In genomic region chr5:119333421-119333851, GRCh38 we compare ENCODE assay signal across 10 cellular contexts. TPM values are rescaled to one million over a fixed set of nuclear protein-coding genes. Genes with fewer than 3 reads are reported as not detected.
DNase-seq lines count a peak whose midpoint lies in the region; ATAC-seq and TF ChIP-seq lines count a peak whose summit lies in the region.
"Had no signal": no experiment of that assay in that cellular context is flagged by ENCODE, and none has a peak within 500 bp of the region (broad histone marks: within the 10 kb centered on the region; RNA-seq: fewer than 3 reads in every experiment).

No MANE protein-coding gene starts in this region.

- no peaks in the 10 kb centered on the region for H3K36me3 ChIP-seq in CD4-positive, CD25-positive, alpha-beta regulatory T cell (ENCODE audit: control insufficient read depth, insufficient read depth, low read length)
- H3K36me3 ChIP-seq in duodenal mucosa (ENCODE audit: control insufficient read depth in 1 of 2, insufficient read depth in 2 of 2, low read length in 2 of 2), result no peaks in the 10 kb centered on the region
- no peaks in the 10 kb centered on the region for H3K36me3 ChIP-seq in gastrocnemius medialis
- H3K36me3 ChIP-seq: HAP-1, pancreas had no signal

- DNase-seq in CD4-positive, CD25-positive, alpha-beta regulatory T cell, result no peak
- DNase-seq in gastrocnemius medialis (no peak), GM13977 (ENCODE audit: low spot score) (no peak), kidney glomerular epithelial cell (lab: John Stamatoyannopoulos, UW) (no peak), NCI-H2029 (lab: John Stamatoyannopoulos, UW) (no peak)
- DNase-seq: pancreas had no signal

- no peaks in the 10 kb centered on the region for H3K9me3 ChIP-seq in CD4-positive, CD25-positive, alpha-beta regulatory T cell (ENCODE audit: control insufficient read depth in 2 of 2, low read length in 2 of 2)
- no peaks in the 10 kb centered on the region for H3K9me3 ChIP-seq in duodenal mucosa (ENCODE audit: control insufficient read depth in 1 of 2, low read length in 2 of 2)
- no peaks in the 10 kb centered on the region for H3K9me3 ChIP-seq in gastrocnemius medialis
- H3K9me3 ChIP-seq: HAP-1, pancreas had no signal

- no peak overlapping the region for H3K9ac ChIP-seq in duodenal mucosa (ENCODE audit: low read depth in 1 of 2, low read length in 2 of 2)

- peak overlapping the region; percentile 85 for H3K27ac ChIP-seq in CD4-positive, CD25-positive, alpha-beta regulatory T cell (ENCODE audit: insufficient read depth, low read length, poor library complexity, severe bottlenecking)
- H3K27ac ChIP-seq in duodenal mucosa (ENCODE audit: low read depth, low read length) (no peak overlapping the region), gastrocnemius medialis (no peak overlapping the region)

- H3K27me3 Mint-ChIP-seq in CD4-positive, CD25-positive, alpha-beta regulatory T cell, result no peaks in the 10 kb centered on the region

- intact Hi-C loops in gastrocnemius medialis (cut with DNase I; ENCODE audit: low total_unique reads), result no loop called here

- peaks cover 40 to 94% (median 72%) of the 10 kb centered on the region in 4 donors for H3K4me1 Mint-ChIP-seq in CD4-positive, CD25-positive, alpha-beta regulatory T cell

- peak overlapping the region; percentile 90 to 99 (median 90) for H3K27ac Mint-ChIP-seq in CD4-positive, CD25-positive, alpha-beta regulatory T cell

- no peaks in the 10 kb centered on the region for H3K9me3 Mint-ChIP-seq in CD4-positive, CD25-positive, alpha-beta regulatory T cell

- no peaks in the 10 kb centered on the region for H3K27me3 ChIP-seq in CD4-positive, CD25-positive, alpha-beta regulatory T cell (ENCODE audit: control insufficient read depth, insufficient read depth, low read length)
- H3K27me3 ChIP-seq in duodenal mucosa (ENCODE audit: control insufficient read depth in 1 of 2, insufficient read depth in 2 of 2, low read length in 2 of 2) (no peaks in the 10 kb centered on the region), gastrocnemius medialis (no peaks in the 10 kb centered on the region)
- H3K27me3 ChIP-seq: pancreas had no signal

- H3K4me1 ChIP-seq in CD4-positive, CD25-positive, alpha-beta regulatory T cell (ENCODE audit: control insufficient read depth, insufficient read depth, low read length, poor library complexity, severe bottlenecking), result peaks cover 90% of the 10 kb centered on the region
- H3K4me1 ChIP-seq in duodenal mucosa (ENCODE audit: control insufficient read depth in 1 of 2, insufficient read depth in 2 of 2, low read length in 2 of 2), result peaks cover 47 to 50% of the 10 kb centered on the region in 2 donors
- H3K4me1 ChIP-seq in gastrocnemius medialis, result peaks cover 3 to 6% of the 10 kb centered on the region in 2 donors

- no peak for TF ChIP-seq CTCF in gastrocnemius medialis (IDR thresholded peaks at IDR 0.05 in 4 of 5, conservative IDR thresholded peaks at IDR 0.05 in 1 of 5)
- TF ChIP-seq CTCF in GM13977 (IDR thresholded peaks at IDR 0.05; ENCODE audit: extremely low read depth, insufficient read depth, missing control alignments), result no peak

- TF ChIP-seq POLR2A in gastrocnemius medialis (IDR thresholded peaks at IDR 0.05), result no peak

- H3K36me3 Mint-ChIP-seq in CD4-positive, CD25-positive, alpha-beta regulatory T cell, result peaks cover 10% of the 10 kb centered on the region

- in situ Hi-C loops in gastrocnemius medialis (cut with MboI; ENCODE audit: low sequenced_read_pairs in 4 of 4), result no loop called here
- in situ Hi-C loops in GM13977 (cut with MboI; ENCODE audit: low pct_unique_long_range_greater_than_20kb, low sequenced_read_pairs, unreplicated experiment), result no loop called here

- H3K4me3 Mint-ChIP-seq in CD4-positive, CD25-positive, alpha-beta regulatory T cell, result peak overlapping the region; percentile 89 to 92 (median 91)

- ATAC-seq in CD4-positive, CD25-positive, alpha-beta regulatory T cell (ENCODE audit: low read depth in 2 of 2), result no peak
- peak; percentile 16 for ATAC-seq in GM19455 (IDR thresholded peaks at IDR 0.05; ENCODE audit: unreplicated experiment)
- ATAC-seq in HG03520 (IDR thresholded peaks at IDR 0.05; ENCODE audit: unreplicated experiment), result peak; percentile 29
- ATAC-seq in gastrocnemius medialis, result no peak
- ATAC-seq: pancreas had no signal

- H3K4me3 ChIP-seq in CD4-positive, CD25-positive, alpha-beta regulatory T cell (ENCODE audit: low read depth, low read length), result peak overlapping the region; percentile 87
- H3K4me3 ChIP-seq in duodenal mucosa (ENCODE audit: low read depth in 1 of 2, low read length in 2 of 2) (peak overlapping the region; percentile 13 to 25), gastrocnemius medialis (no peak overlapping the region)
- H3K4me3 ChIP-seq: HAP-1, pancreas had no signal

RNA-seq across cellular contexts. Expression of gene TNFAIP8, which starts 22.4 kb away (rescaled TPM):
- total RNA-seq in CD4-positive, CD25-positive, alpha-beta regulatory T cell, result 120 TPM
- polyA plus RNA-seq in CD4-positive, CD25-positive, alpha-beta regulatory T cell, result 100 to 1,000 TPM; 183 to 244 (median 202) TPM
- total RNA-seq in gastrocnemius medialis, result 1 to 10 TPM in 3 of 4 donors, under 1 TPM in 1; 0.20 to 5.8 (median 2.0) TPM

Comparison
In these comparisons a context has a peak if more than half of its experiments do, and no peak if none do; other contexts are left out.
1. ATAC-seq: peak in GM19455 (single experiment) and HG03520 (single experiment); none in CD4-positive, CD25-positive, alpha-beta regulatory T cell (0 of 2) and gastrocnemius medialis (0 of 2).
2. H3K4me3 ChIP-seq: peak in CD4-positive, CD25-positive, alpha-beta regulatory T cell (single experiment) and duodenal mucosa (2 of 2); none in gastrocnemius medialis (0 of 4).
3. RNA of gene TNFAIP8, which starts 22.4 kb away (total RNA-seq): 120 TPM in CD4-positive, CD25-positive, alpha-beta regulatory T cell (single experiment); 0.20 to 5.8 TPM in gastrocnemius medialis; every median in the first group is over 10 times any median in the second.